7 cellular contexts compared by ENCODE assay signal in genomic region chr6:71012871-71013456, GRCh38. TPM values are rescaled to one million over a fixed set of nuclear protein-coding genes. Genes with fewer than 3 reads are reported as not detected.
A peak's percentile ranks its signal among the peaks of the same experiment; 100 is the strongest.
DNase-seq lines count a peak whose midpoint lies in the region; ATAC-seq and TF ChIP-seq lines count a peak whose summit lies in the region.

No MANE protein-coding gene starts in this region.

- no peaks in the 10 kb centered on the region for H3K27me3 ChIP-seq in right cardiac atrium (ENCODE audit: control insufficient read depth, insufficient read depth)
- H3K27me3 ChIP-seq in smooth muscle cell (ENCODE audit: low read depth) = no peaks in the 10 kb centered on the region

- H3F3A ChIP-seq in smooth muscle cell (ENCODE audit: low read depth) = no peaks in the 10 kb centered on the region

- DNase-seq in EH (ENCODE audit: low read depth) (peak; percentile 58), NCI-H2196 (lab: John Stamatoyannopoulos, UW; ENCODE audit: unreplicated experiment) (peak; percentile 44), right cardiac atrium (no peak), smooth muscle cell (lab: John Stamatoyannopoulos, UW; ENCODE audit: unreplicated experiment) (no peak)
- peak; percentile 6 for DNase-seq in activated naive CD8-positive, alpha-beta T cell treated with anti-CD3 and anti-CD28 coated beads, Interleukin-2, amount 50 U/mL, for 24 hours

- no peak overlapping the region for H3K27ac Mint-ChIP-seq in activated naive CD8-positive, alpha-beta T cell treated with anti-CD3 and anti-CD28 coated beads, Interleukin-2, amount 50 U/mL, for 24 hours

- no peak overlapping the region for H3K4me2 ChIP-seq in smooth muscle cell

- peaks cover 17% of the 10 kb centered on the region for H3K27me3 Mint-ChIP-seq in activated naive CD8-positive, alpha-beta T cell treated with anti-CD3 and anti-CD28 coated beads, Interleukin-2, amount 50 U/mL, for 24 hours

- peaks cover 2% of the 10 kb centered on the region for H3K9me3 ChIP-seq in right cardiac atrium (ENCODE audit: control insufficient read depth, low read length)
- H3K9me3 ChIP-seq in smooth muscle cell (replicated peaks; ENCODE audit: low read depth) = no peaks in the 10 kb centered on the region

- no peaks in the 10 kb centered on the region for H3K4me1 Mint-ChIP-seq in activated naive CD8-positive, alpha-beta T cell treated with anti-CD3 and anti-CD28 coated beads, Interleukin-2, amount 50 U/mL, for 24 hours

- no peaks in the 10 kb centered on the region for H4K20me1 ChIP-seq in smooth muscle cell (ENCODE audit: low read depth)

- H3K27ac ChIP-seq in right cardiac atrium (ENCODE audit: low read length) (no peak overlapping the region), smooth muscle cell (ENCODE audit: low read depth) (no peak overlapping the region)

- WGBS in right cardiac atrium = 26% methylated on average over 5 of the region's 5 CpGs
- 41% methylated on average over 5 of the region's 5 CpGs for whole genome bisulfite sequencing in smooth muscle cell (ENCODE audit: low lambda C conversion rate)

- no peak overlapping the region for H3K9ac ChIP-seq in smooth muscle cell (ENCODE audit: low read depth)

- TF ChIP-seq CTCF in smooth muscle cell (IDR thresholded peaks at IDR 0.05; ENCODE audit: borderline replicate concordance, insufficient read depth, poor library complexity, severe bottlenecking) = peak; percentile 85

- H3K79me2 ChIP-seq in smooth muscle cell (ENCODE audit: low read depth) = no peaks in the 10 kb centered on the region

- H3K9me3 Mint-ChIP-seq in activated naive CD8-positive, alpha-beta T cell treated with anti-CD3 and anti-CD28 coated beads, Interleukin-2, amount 50 U/mL, for 24 hours = no peaks in the 10 kb centered on the region

- no peaks in the 10 kb centered on the region for H3K36me3 ChIP-seq in smooth muscle cell (ENCODE audit: low read depth)

- no peak overlapping the region for H3K4me3 Mint-ChIP-seq in activated naive CD8-positive, alpha-beta T cell treated with anti-CD3 and anti-CD28 coated beads, Interleukin-2, amount 50 U/mL, for 24 hours

- H3K4me3 ChIP-seq in right cardiac atrium (ENCODE audit: low read length) (no peak overlapping the region), smooth muscle cell (no peak overlapping the region)

- H2AFZ ChIP-seq in smooth muscle cell (ENCODE audit: low read depth) = no peak overlapping the region

- ATAC-seq in GM19324 (IDR thresholded peaks at IDR 0.05; ENCODE audit: low FRiP score, unreplicated experiment) (peak; percentile 81), HG03135 (IDR thresholded peaks at IDR 0.05; ENCODE audit: unreplicated experiment) (peak; percentile 82), right cardiac atrium (peak; percentile 56 to 73)
- ATAC-seq in activated naive CD8-positive, alpha-beta T cell treated with anti-CD3 and anti-CD28 coated beads, Interleukin-2, amount 50 U/mL, for 24 hours = peak; percentile 63

- H3K36me3 Mint-ChIP-seq in activated naive CD8-positive, alpha-beta T cell treated with anti-CD3 and anti-CD28 coated beads, Interleukin-2, amount 50 U/mL, for 24 hours (ENCODE audit: low read depth) = no peaks in the 10 kb centered on the region

- H3K4me1 ChIP-seq in right cardiac atrium (ENCODE audit: control insufficient read depth, insufficient read depth, low read length) (no peaks in the 10 kb centered on the region), smooth muscle cell (ENCODE audit: low read depth) (no peaks in the 10 kb centered on the region)

- intact Hi-C loops in right cardiac atrium (cut with DNase I) = loop anchor here in 3 of 4 donors (5.0 to 10.0 kb wide), 4 partner anchors 308 to 708 kb away; partner anchors contain the start of gene COL9A1 (in 1 of the 3)

RNA-seq across cellular contexts. Expression of gene B3GAT2, which starts 56.1 kb away (rescaled TPM):
- under 1 TPM in 2 of 4 donors, not detected in 2; 0.03 TPM for total RNA-seq in right cardiac atrium
- polyA plus RNA-seq in right cardiac atrium = 0.07 TPM
- 0.13 TPM in 2 replicates for total RNA-seq in smooth muscle cell
- 0.14 and 0.41 TPM in 2 replicates for polyA plus RNA-seq in smooth muscle cell

Comparison
In these comparisons a context has a peak if more than half of its experiments do, and no peak if none do; other contexts are left out.
1. DNase-seq: peak in EH (single experiment), NCI-H2196 (single experiment) and activated naive CD8-positive, alpha-beta T cell treated with anti-CD3 and anti-CD28 coated beads, Interleukin-2, amount 50 U/mL, for 24 hours (single experiment); none in right cardiac atrium (0 of 3) and smooth muscle cell (single experiment).
2. Peak in every context shown above with its lines, with median percentiles within 50 percentile points of each other: ATAC-seq.